Comparison of ENCODE assay signal across 8 cellular contexts in genomic region chr2:148201075-148202004, GRCh38.
DNase-seq lines count a peak whose midpoint lies in the region; ATAC-seq, FAIRE-seq and TF ChIP-seq lines count a peak whose summit lies in the region.

No MANE protein-coding gene starts in this region.

- no peak overlapping the region for H3K4me3 ChIP-seq in CD4-positive, alpha-beta memory T cell (ENCODE audit: low read length in 2 of 2)
- H3K4me3 ChIP-seq in body of pancreas (no peak overlapping the region), left lung (no peak overlapping the region)

- H3K27ac Mint-ChIP-seq in CD4-positive, alpha-beta memory T cell: peak overlapping the region in 2 of 7 donors; percentile 35 to 75

- no peaks in the 10 kb centered on the region for H3K4me1 ChIP-seq in CD4-positive, alpha-beta memory T cell (ENCODE audit: insufficient read depth, low read length)
- H3K4me1 ChIP-seq in body of pancreas (no peaks in the 10 kb centered on the region), left lung (no peaks in the 10 kb centered on the region)

- peak in 4 of 5 donors; percentile 17 to 23 (median 20) for DNase-seq in CD4-positive, alpha-beta memory T cell
- peak; percentile 2 for DNase-seq in H54 (ENCODE audit: insufficient read length, low spot score)
- peak; percentile 11 for DNase-seq in T follicular helper cell (ENCODE audit: low read depth)
- DNase-seq in body of pancreas: peak; percentile 24 to 59 (median 34)
- peak in 1 of 2 donors; percentile 60 for DNase-seq in left lung
- DNase-seq in stromal cell of bone marrow (ENCODE audit: low read depth): peak; percentile 2

- peaks cover 0 to 1% (median 0%) of the 10 kb centered on the region in 8 donors for H3K9me3 Mint-ChIP-seq in CD4-positive, alpha-beta memory T cell

- no peak for FAIRE-seq in H54 (lab: Jason Lieb, UNC)

- H3K27me3 ChIP-seq in CD4-positive, alpha-beta memory T cell (ENCODE audit: insufficient read depth, low read length): no peaks in the 10 kb centered on the region
- H3K27me3 ChIP-seq in body of pancreas (no peaks in the 10 kb centered on the region), left lung (no peaks in the 10 kb centered on the region)

- no peak overlapping the region for H3K4me3 Mint-ChIP-seq in CD4-positive, alpha-beta memory T cell

- peaks cover 4 to 8% of the 10 kb centered on the region in 2 donors for H3K36me3 Mint-ChIP-seq in CD4-positive, alpha-beta memory T cell

- TF ChIP-seq POLR2A in H54 (IDR thresholded peaks at IDR 0.05; ENCODE audit: low read depth, low read length) (no peak), body of pancreas (IDR thresholded peaks at IDR 0.05) (no peak)

- intact Hi-C loops in CD4-positive, alpha-beta memory T cell (cut with micrococcal nuclease): no loop called here
- intact Hi-C loops in body of pancreas (cut with DNase I): no loop called here
- intact Hi-C loops in left lung (cut with DNase I): no loop called here

- TF ChIP-seq CTCF in body of pancreas (IDR thresholded peaks at IDR 0.05): peak in 2 of 7 experiments; percentile 11 to 25
- no peak for TF ChIP-seq CTCF in left lung (IDR thresholded peaks at IDR 0.05)

- no peaks in the 10 kb centered on the region for H3K27me3 Mint-ChIP-seq in CD4-positive, alpha-beta memory T cell

- no peaks in the 10 kb centered on the region for H3K9me3 ChIP-seq in CD4-positive, alpha-beta memory T cell (ENCODE audit: control insufficient read depth in 1 of 2, low read length in 2 of 2)
- H3K9me3 ChIP-seq in body of pancreas: no peaks in the 10 kb centered on the region
- H3K9me3 ChIP-seq in left lung: no peaks in the 10 kb centered on the region

- POLR2A ChIA-PET in CD4-positive, alpha-beta memory T cell (lab: Charles Lee; ENCODE audit: partially characterized antibody): no interaction called here

- WGBS in body of pancreas, 2 donors: 81 to 94% methylated on average over 9 to 15 of the region's 15 CpGs

- CTCF ChIA-PET in CD4-positive, alpha-beta memory T cell (lab: Charles Lee; ENCODE audit: partially characterized antibody): interaction anchor here (2.1 to 2.9 kb wide), 2 partner anchors 211 to 212 kb away, joined by 6 to 11 read pairs; no protein-coding TSS in a partner anchor

- no peak for ATAC-seq in body of pancreas
- ATAC-seq in left lung: peak; percentile 58
- ATAC-seq in GM19455 (IDR thresholded peaks at IDR 0.05; ENCODE audit: unreplicated experiment): no peak
- ATAC-seq in HG02840 (IDR thresholded peaks at IDR 0.05; ENCODE audit: low FRiP score, unreplicated experiment): no peak

- H3K27ac ChIP-seq in CD4-positive, alpha-beta memory T cell (ENCODE audit: low read depth, low read length): no peak overlapping the region
- no peak overlapping the region for H3K27ac ChIP-seq in body of pancreas
- no peak overlapping the region for H3K27ac ChIP-seq in left lung

- peaks cover 0 to 5% (median under 1%) of the 10 kb centered on the region in 4 donors for H3K4me1 Mint-ChIP-seq in CD4-positive, alpha-beta memory T cell

- no peaks in the 10 kb centered on the region for H3K36me3 ChIP-seq in CD4-positive, alpha-beta memory T cell (ENCODE audit: insufficient read depth, low read length)
- H3K36me3 ChIP-seq in body of pancreas (replicated peaks in 1 of 2; ENCODE audit: insufficient read depth in 1 of 2, low read depth in 2 of 2) (no peaks in the 10 kb centered on the region), left lung (no peaks in the 10 kb centered on the region)
